ENCODE assay signal across 1 cellular context in the genomic region with DNA sequence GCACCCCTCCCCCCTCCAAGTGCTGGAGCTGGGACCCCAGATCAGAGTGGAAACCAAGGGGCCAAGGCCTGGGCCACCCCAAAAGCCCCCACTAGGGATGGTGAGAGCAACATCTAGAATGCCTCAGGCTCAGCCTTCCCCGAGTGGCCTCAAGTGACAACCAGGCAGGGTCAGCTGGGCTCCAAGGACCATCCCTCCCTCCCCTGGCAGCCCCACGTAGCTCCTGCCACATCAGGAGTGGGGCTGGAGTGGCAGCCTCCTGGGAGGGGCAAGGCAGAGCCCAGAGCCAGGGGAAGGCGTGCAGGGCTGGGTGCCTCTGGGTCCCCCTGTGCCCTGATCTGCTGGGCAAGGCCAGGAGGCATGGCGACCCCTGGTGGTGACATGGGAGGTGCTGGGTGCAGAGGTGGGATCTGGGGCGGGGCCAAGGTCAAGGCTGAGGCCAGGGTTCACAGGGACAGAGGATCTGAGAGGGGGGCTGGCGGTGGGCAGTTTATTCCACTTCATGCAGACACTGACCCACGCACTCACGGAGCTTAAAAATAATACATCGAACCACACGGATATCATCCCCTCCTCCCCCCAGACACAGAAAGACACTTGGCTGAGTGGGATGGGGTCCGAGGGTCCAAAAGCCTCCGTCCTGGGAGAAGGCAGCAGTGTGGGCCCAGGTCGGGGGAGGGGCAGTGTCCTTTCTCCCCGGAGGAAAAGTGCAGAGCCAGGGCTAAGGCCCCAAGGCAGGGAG.
A peak's percentile ranks its signal among the peaks of the same experiment; 100 is the strongest.
TF ChIP-seq lines count a peak whose summit lies in the region.

No MANE protein-coding gene starts in this region.

TF ChIP-seq in HepG2, 621 proteins besides CTCF, POLR2A, EP300 and RAD21 (continued from another document and continues in another):
- TF ChIP-seq, protein P1, sequence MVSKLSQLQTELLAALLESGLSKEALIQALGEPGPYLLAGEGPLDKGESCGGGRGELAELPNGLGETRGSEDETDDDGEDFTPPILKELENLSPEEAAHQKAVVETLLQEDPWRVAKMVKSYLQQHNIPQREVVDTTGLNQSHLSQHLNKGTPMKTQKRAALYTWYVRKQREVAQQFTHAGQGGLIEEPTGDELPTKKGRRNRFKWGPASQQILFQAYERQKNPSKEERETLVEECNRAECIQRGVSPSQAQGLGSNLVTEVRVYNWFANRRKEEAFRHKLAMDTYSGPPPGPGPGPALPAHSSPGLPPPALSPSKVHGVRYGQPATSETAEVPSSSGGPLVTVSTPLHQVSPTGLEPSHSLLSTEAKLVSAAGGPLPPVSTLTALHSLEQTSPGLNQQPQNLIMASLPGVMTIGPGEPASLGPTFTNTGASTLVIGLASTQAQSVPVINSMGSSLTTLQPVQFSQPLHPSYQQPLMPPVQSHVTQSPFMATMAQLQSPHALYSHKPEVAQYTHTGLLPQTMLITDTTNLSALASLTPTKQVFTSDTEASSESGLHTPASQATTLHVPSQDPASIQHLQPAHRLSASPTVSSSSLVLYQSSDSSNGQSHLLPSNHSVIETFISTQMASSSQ (IDR thresholded peaks at IDR 0.05; ENCODE audit: low read depth), result peak; percentile 69; the same call in 1 of the 2 replicates
- TF ChIP-seq, protein P1 (CRISPR knock-in tag; IDR thresholded peaks at IDR 0.05; ENCODE audit: borderline replicate concordance), result peak; percentile 88
- TF ChIP-seq TOE1 (CRISPR knock-in tag; IDR thresholded peaks at IDR 0.05) (no peak; the same call in 1 of the 2 replicates), SALL1 (CRISPR knock-in tag; IDR thresholded peaks at IDR 0.05) (peak; percentile 94), PPARG (CRISPR knock-in tag; conservative IDR thresholded peaks at IDR 0.05) (peak; percentile 83), SMC3 (IDR thresholded peaks at IDR 0.05; ENCODE audit: low read length) (peak; percentile 65; the same call in 1 of the 2 replicates), ZNF766 (CRISPR knock-in tag; IDR thresholded peaks at IDR 0.05; ENCODE audit: borderline replicate concordance) (peak; percentile 56; the same call in 1 of the 2 replicates), CHD4 (IDR thresholded peaks at IDR 0.05; ENCODE audit: borderline replicate concordance, low read length) (no peak), WIZ (CRISPR knock-in tag; IDR thresholded peaks at IDR 0.05) (0 out of 2 replicates have a peak, but pooled peaks have one; percentile 68), ZNF205 (CRISPR knock-in tag; IDR thresholded peaks at IDR 0.05) (no peak), ADNP (CRISPR knock-in tag; IDR thresholded peaks at IDR 0.05) (0 out of 2 replicates have a peak, but pooled peaks have one; percentile 70), TAF15 (IDR thresholded peaks at IDR 0.05; ENCODE audit: low read depth, low read length, poor library complexity, severe bottlenecking) (peak; percentile 78), POLR2AphosphoS5 (IDR thresholded peaks at IDR 0.05; ENCODE audit: low read depth, low read length) (peak; percentile 49), ZNF33A (CRISPR knock-in tag; IDR thresholded peaks at IDR 0.05; ENCODE audit: borderline replicate concordance) (no peak), ZNF501 (CRISPR knock-in tag; IDR thresholded peaks at IDR 0.05) (no peak; the same call in 1 of the 2 replicates), ZNF446 (CRISPR knock-in tag; IDR thresholded peaks at IDR 0.05) (no peak), ZNF782 (CRISPR knock-in tag; IDR thresholded peaks at IDR 0.05; ENCODE audit: borderline replicate concordance) (peak; percentile 45; the same call in 1 of the 2 replicates), ZSCAN21 (CRISPR knock-in tag; IDR thresholded peaks at IDR 0.05; ENCODE audit: borderline replicate concordance) (peak; percentile 91; the same call in 1 of the 2 replicates), PAF1 (CRISPR knock-in tag; IDR thresholded peaks at IDR 0.05) (peak; percentile 59; the same call in 1 of the 2 replicates), ZNF605 (CRISPR knock-in tag; IDR thresholded peaks at IDR 0.05) (peak; percentile 85), POLR2AphosphoS2 (IDR thresholded peaks at IDR 0.05; ENCODE audit: low read depth, low read length) (no peak), ARNTL (CRISPR knock-in tag; IDR thresholded peaks at IDR 0.05) (no peak), PHF21A (CRISPR knock-in tag; IDR thresholded peaks at IDR 0.05) (peak; percentile 51; the same call in 1 of the 2 replicates)
- TF ChIP-seq, protein P2, sequence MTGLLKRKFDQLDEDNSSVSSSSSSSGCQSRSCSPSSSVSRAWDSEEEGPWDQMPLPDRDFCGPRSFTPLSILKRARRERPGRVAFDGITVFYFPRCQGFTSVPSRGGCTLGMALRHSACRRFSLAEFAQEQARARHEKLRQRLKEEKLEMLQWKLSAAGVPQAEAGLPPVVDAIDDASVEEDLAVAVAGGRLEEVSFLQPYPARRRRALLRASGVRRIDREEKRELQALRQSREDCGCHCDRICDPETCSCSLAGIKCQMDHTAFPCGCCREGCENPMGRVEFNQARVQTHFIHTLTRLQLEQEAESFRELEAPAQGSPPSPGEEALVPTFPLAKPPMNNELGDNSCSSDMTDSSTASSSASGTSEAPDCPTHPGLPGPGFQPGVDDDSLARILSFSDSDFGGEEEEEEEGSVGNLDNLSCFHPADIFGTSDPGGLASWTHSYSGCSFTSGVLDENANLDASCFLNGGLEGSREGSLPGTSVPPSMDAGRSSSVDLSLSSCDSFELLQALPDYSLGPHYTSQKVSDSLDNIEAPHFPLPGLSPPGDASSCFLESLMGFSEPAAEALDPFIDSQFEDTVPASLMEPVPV (CRISPR knock-in tag; IDR thresholded peaks at IDR 0.05), result 0 out of 2 replicates have a peak, but pooled peaks have one; percentile 69
- TF ChIP-seq, protein P3, sequence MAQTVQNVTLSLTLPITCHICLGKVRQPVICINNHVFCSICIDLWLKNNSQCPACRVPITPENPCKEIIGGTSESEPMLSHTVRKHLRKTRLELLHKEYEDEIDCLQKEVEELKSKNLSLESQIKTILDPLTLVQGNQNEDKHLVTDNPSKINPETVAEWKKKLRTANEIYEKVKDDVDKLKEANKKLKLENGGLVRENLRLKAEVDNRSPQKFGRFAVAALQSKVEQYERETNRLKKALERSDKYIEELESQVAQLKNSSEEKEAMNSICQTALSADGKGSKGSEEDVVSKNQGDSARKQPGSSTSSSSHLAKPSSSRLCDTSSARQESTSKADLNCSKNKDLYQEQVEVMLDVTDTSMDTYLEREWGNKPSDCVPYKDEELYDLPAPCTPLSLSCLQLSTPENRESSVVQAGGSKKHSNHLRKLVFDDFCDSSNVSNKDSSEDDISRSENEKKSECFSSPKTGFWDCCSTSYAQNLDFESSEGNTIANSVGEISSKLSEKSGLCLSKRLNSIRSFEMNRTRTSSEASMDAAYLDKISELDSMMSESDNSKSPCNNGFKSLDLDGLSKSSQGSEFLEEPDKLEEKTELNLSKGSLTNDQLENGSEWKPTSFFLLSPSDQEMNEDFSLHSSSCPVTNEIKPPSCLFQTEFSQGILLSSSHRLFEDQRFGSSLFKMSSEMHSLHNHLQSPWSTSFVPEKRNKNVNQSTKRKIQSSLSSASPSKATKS (CRISPR knock-in tag; IDR thresholded peaks at IDR 0.05), result no peak
- TF ChIP-seq, protein P4, sequence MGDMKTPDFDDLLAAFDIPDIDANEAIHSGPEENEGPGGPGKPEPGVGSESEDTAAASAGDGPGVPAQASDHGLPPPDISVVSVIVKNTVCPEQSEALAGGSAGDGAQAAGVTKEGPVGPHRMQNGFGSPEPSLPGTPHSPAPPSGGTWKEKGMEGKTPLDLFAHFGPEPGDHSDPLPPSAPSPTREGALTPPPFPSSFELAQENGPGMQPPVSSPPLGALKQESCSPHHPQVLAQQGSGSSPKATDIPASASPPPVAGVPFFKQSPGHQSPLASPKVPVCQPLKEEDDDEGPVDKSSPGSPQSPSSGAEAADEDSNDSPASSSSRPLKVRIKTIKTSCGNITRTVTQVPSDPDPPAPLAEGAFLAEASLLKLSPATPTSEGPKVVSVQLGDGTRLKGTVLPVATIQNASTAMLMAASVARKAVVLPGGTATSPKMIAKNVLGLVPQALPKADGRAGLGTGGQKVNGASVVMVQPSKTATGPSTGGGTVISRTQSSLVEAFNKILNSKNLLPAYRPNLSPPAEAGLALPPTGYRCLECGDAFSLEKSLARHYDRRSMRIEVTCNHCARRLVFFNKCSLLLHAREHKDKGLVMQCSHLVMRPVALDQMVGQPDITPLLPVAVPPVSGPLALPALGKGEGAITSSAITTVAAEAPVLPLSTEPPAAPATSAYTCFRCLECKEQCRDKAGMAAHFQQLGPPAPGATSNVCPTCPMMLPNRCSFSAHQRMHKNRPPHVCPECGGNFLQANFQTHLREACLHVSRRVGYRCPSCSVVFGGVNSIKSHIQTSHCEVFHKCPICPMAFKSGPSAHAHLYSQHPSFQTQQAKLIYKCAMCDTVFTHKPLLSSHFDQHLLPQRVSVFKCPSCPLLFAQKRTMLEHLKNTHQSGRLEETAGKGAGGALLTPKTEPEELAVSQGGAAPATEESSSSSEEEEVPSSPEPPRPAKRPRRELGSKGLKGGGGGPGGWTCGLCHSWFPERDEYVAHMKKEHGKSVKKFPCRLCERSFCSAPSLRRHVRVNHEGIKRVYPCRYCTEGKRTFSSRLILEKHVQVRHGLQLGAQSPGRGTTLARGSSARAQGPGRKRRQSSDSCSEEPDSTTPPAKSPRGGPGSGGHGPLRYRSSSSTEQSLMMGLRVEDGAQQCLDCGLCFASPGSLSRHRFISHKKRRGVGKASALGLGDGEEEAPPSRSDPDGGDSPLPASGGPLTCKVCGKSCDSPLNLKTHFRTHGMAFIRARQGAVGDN (CRISPR knock-in tag; IDR thresholded peaks at IDR 0.05), result peak; percentile 76
- TF ChIP-seq, protein P5, sequence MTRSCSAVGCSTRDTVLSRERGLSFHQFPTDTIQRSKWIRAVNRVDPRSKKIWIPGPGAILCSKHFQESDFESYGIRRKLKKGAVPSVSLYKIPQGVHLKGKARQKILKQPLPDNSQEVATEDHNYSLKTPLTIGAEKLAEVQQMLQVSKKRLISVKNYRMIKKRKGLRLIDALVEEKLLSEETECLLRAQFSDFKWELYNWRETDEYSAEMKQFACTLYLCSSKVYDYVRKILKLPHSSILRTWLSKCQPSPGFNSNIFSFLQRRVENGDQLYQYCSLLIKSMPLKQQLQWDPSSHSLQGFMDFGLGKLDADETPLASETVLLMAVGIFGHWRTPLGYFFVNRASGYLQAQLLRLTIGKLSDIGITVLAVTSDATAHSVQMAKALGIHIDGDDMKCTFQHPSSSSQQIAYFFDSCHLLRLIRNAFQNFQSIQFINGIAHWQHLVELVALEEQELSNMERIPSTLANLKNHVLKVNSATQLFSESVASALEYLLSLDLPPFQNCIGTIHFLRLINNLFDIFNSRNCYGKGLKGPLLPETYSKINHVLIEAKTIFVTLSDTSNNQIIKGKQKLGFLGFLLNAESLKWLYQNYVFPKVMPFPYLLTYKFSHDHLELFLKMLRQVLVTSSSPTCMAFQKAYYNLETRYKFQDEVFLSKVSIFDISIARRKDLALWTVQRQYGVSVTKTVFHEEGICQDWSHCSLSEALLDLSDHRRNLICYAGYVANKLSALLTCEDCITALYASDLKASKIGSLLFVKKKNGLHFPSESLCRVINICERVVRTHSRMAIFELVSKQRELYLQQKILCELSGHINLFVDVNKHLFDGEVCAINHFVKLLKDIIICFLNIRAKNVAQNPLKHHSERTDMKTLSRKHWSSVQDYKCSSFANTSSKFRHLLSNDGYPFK (CRISPR knock-in tag; IDR thresholded peaks at IDR 0.05; ENCODE audit: borderline replicate concordance), result no peak
- TF ChIP-seq, protein P6, sequence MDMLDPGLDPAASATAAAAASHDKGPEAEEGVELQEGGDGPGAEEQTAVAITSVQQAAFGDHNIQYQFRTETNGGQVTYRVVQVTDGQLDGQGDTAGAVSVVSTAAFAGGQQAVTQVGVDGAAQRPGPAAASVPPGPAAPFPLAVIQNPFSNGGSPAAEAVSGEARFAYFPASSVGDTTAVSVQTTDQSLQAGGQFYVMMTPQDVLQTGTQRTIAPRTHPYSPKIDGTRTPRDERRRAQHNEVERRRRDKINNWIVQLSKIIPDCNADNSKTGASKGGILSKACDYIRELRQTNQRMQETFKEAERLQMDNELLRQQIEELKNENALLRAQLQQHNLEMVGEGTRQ (IDR thresholded peaks at IDR 0.05; ENCODE audit: low read depth, low read length), result no peak
- TF ChIP-seq, protein P6 (CRISPR knock-in tag; IDR thresholded peaks at IDR 0.05; ENCODE audit: borderline replicate concordance), result no peak
- TF ChIP-seq, protein P7, sequence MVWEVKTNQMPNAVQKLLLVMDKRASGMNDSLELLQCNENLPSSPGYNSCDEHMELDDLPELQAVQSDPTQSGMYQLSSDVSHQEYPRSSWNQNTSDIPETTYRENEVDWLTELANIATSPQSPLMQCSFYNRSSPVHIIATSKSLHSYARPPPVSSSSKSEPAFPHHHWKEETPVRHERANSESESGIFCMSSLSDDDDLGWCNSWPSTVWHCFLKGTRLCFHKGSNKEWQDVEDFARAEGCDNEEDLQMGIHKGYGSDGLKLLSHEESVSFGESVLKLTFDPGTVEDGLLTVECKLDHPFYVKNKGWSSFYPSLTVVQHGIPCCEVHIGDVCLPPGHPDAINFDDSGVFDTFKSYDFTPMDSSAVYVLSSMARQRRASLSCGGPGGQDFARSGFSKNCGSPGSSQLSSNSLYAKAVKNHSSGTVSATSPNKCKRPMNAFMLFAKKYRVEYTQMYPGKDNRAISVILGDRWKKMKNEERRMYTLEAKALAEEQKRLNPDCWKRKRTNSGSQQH (CRISPR knock-in tag; IDR thresholded peaks at IDR 0.05; ENCODE audit: low read depth), result peak; percentile 80; the same call in 1 of the 2 replicates
- TF ChIP-seq, protein P8, sequence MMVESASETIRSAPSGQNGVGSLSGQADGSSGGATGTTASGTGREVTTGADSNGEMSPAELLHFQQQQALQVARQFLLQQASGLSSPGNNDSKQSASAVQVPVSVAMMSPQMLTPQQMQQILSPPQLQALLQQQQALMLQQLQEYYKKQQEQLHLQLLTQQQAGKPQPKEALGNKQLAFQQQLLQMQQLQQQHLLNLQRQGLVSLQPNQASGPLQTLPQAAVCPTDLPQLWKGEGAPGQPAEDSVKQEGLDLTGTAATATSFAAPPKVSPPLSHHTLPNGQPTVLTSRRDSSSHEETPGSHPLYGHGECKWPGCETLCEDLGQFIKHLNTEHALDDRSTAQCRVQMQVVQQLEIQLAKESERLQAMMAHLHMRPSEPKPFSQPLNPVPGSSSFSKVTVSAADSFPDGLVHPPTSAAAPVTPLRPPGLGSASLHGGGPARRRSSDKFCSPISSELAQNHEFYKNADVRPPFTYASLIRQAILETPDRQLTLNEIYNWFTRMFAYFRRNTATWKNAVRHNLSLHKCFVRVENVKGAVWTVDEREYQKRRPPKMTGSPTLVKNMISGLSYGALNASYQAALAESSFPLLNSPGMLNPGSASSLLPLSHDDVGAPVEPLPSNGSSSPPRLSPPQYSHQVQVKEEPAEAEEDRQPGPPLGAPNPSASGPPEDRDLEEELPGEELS (CRISPR knock-in tag; IDR thresholded peaks at IDR 0.05), result peak; percentile 78
